In genomic region chr2:156401863-156402262, GRCh38 we compare ENCODE assay signal across 13 cellular contexts. TPM values are rescaled to one million over a fixed set of nuclear protein-coding genes. Genes with fewer than 3 reads are reported as not detected.
DNase-seq lines count a peak whose midpoint lies in the region; ATAC-seq, FAIRE-seq and TF ChIP-seq lines count a peak whose summit lies in the region.
"Had no signal": no experiment of that assay in that cellular context is flagged by ENCODE, and none has a peak within 500 bp of the region (broad histone marks: within the 10 kb centered on the region; RNA-seq: fewer than 3 reads in every experiment).

No MANE protein-coding gene starts in this region.

- peak overlapping the region; percentile 97 for H3K4me2 ChIP-seq in PC-3 (ENCODE audit: low read length)
- peak overlapping the region; percentile 90 for H3K4me2 ChIP-seq in endothelial cell of umbilical vein (ENCODE audit: insufficient read depth, low read length)

- dilution Hi-C loops in endothelial cell of umbilical vein (cut with MboI; ENCODE audit: extremely low pct_ligation_motif_present, low sequenced_read_pairs) = no loop called here

- H3K27ac Mint-ChIP-seq in type B pancreatic cell = peak overlapping the region; percentile 97
- H3K27ac Mint-ChIP-seq: mesothelial cell of epicardium had no signal

- H3K9ac ChIP-seq in PC-3 (ENCODE audit: low read length) (no peak overlapping the region), endothelial cell of umbilical vein (replicated peaks; ENCODE audit: extremely low read depth, insufficient read depth, low read length) (no peak overlapping the region)

- H3K9me3 ChIP-seq in PC-3 (ENCODE audit: low read length) = no peaks in the 10 kb centered on the region
- H3K9me3 ChIP-seq in endothelial cell of umbilical vein (replicated peaks; ENCODE audit: control insufficient read depth, insufficient read depth, low read length) = no peaks in the 10 kb centered on the region
- no peaks in the 10 kb centered on the region for H3K9me3 ChIP-seq in effector memory CD4-positive, alpha-beta T cell (ENCODE audit: control insufficient read depth, low read length)
- H3K9me3 ChIP-seq: breast epithelium had no signal

- H3K36me3 ChIP-seq in PC-3 (ENCODE audit: low read depth, low read length) (no peaks in the 10 kb centered on the region), endothelial cell of umbilical vein (ENCODE audit: control insufficient read depth in 2 of 2, extremely low read depth in 1 of 2, insufficient read depth in 2 of 2, low read length in 2 of 2) (no peaks in the 10 kb centered on the region)
- no peaks in the 10 kb centered on the region for H3K36me3 ChIP-seq in effector memory CD4-positive, alpha-beta T cell (ENCODE audit: control insufficient read depth, insufficient read depth, low read length)
- H3K36me3 ChIP-seq: breast epithelium had no signal

- H3K4me1 ChIP-seq in PC-3 (ENCODE audit: insufficient read depth, low read length) (peaks cover 21% of the 10 kb centered on the region), endothelial cell of umbilical vein (ENCODE audit: control insufficient read depth, extremely low read depth, insufficient read depth, low read length) (peaks cover 5% of the 10 kb centered on the region)
- no peaks in the 10 kb centered on the region for H3K4me1 ChIP-seq in effector memory CD4-positive, alpha-beta T cell (ENCODE audit: control insufficient read depth, insufficient read depth, low read length, poor library complexity, severe bottlenecking)
- H3K4me1 ChIP-seq: breast epithelium had no signal

- no peaks in the 10 kb centered on the region for H3K9me1 ChIP-seq in endothelial cell of umbilical vein (replicated peaks; ENCODE audit: control insufficient read depth, extremely low read depth, insufficient read depth, low read length)

- BruUV-seq in PC-3 (replicated peaks; lab: Mats Ljungman, UMichigan) = no TSS peak
- no TSS peak for BruUV-seq in endothelial cell of umbilical vein (replicated peaks; lab: Mats Ljungman, UMichigan)

- peaks cover 4% of the 10 kb centered on the region for H3K36me3 Mint-ChIP-seq in type B pancreatic cell
- H3K36me3 Mint-ChIP-seq: activated naive CD4-positive, alpha-beta T cell treated with anti-CD3 and anti-CD28 coated beads, Interleukin-2, amount 50 U/mL, for 24 hours; mesothelial cell of epicardium had no signal

- no peak for ATAC-seq in PC-3

- POLR2A ChIA-PET in PC-3 (lab: Charles Lee; ENCODE audit: unreplicated experiment) (no interaction called here), endothelial cell of umbilical vein (lab: Charles Lee) (no interaction called here)

- H4K20me1 ChIP-seq in PC-3 (ENCODE audit: low read length) = no peaks in the 10 kb centered on the region
- no peaks in the 10 kb centered on the region for H4K20me1 ChIP-seq in endothelial cell of umbilical vein (replicated peaks; ENCODE audit: control insufficient read depth, extremely low read depth, insufficient read depth, low read length)

- H3F3A ChIP-seq in PC-3 (ENCODE audit: low read length, unreplicated experiment) = peaks cover 8% of the 10 kb centered on the region

- DNase-seq in H54 (ENCODE audit: insufficient read length, low spot score) = no peak
- DNase-seq in PC-3 = no peak
- DNase-seq in endothelial cell of umbilical vein (ENCODE audit: low read depth, low spot score) = no peak
- DNase-seq in type B pancreatic cell (ENCODE audit: extremely low spot score, unreplicated experiment) = no peak
- no peak for DNase-seq in GM10266 (ENCODE audit: extremely low spot score)
- DNase-seq in effector memory CD4-positive, alpha-beta T cell = no peak
- DNase-seq in SKM-1 treated with dmso at 0.1 percent for 144 hours (lab: John Stamatoyannopoulos, UW; ENCODE audit: unreplicated experiment) = no peak
- DNase-seq: activated CD4-positive, alpha-beta T cell treated with anti-CD3 and anti-CD28 coated beads for 4 hours; activated T-cell treated with anti-CD3 and anti-CD28 coated beads for 4 hours; NCI-H1436 treated with DMSO at 0.1 percent for 48 hours had no signal

- no peak overlapping the region for H3K27ac ChIP-seq in PC-3 (ENCODE audit: low read length)
- H3K27ac ChIP-seq in endothelial cell of umbilical vein (ENCODE audit: insufficient read depth, low read depth, low read length) = no peak overlapping the region
- H3K27ac ChIP-seq in effector memory CD4-positive, alpha-beta T cell (ENCODE audit: insufficient read depth, low read length, poor library complexity, severe bottlenecking) = no peak overlapping the region

- H2AFZ ChIP-seq in PC-3 (ENCODE audit: low read length) (peak overlapping the region; percentile 25; the same call in 1 of the 2 replicates), endothelial cell of umbilical vein (ENCODE audit: low read depth, low read length) (no peak overlapping the region)

- peaks cover 9% of the 10 kb centered on the region for H3K4me1 Mint-ChIP-seq in type B pancreatic cell (ENCODE audit: unreplicated experiment)

- intact Hi-C loops in PC-3 (cut with micrococcal nuclease) (loop anchor here (2.0 to 10.0 kb wide), 3 partner anchors 491 to 1027 kb away; no protein-coding TSS in a partner anchor), endothelial cell of umbilical vein (cut with micrococcal nuclease) (loop anchor here (1.0 to 2.0 kb wide), 5 partner anchors 63 to 1023 kb away; no protein-coding TSS in a partner anchor)

- no peak for TF ChIP-seq CTCF in PC-3 (conservative IDR thresholded peaks at IDR 0.05; ENCODE audit: low read depth, low read length)
- no peak for TF ChIP-seq CTCF in endothelial cell of umbilical vein (IDR thresholded peaks at IDR 0.05; ENCODE audit: extremely low read depth in 1 of 2, insufficient read depth in 1 of 2, low read depth in 1 of 2, low read length in 2 of 2)
- TF ChIP-seq CTCF in type B pancreatic cell (conservative IDR thresholded peaks at IDR 0.05) = no peak
- no peak for TF ChIP-seq CTCF in GM10266 (IDR thresholded peaks at IDR 0.05; ENCODE audit: control insufficient read depth, insufficient read depth, low read depth, missing control alignments)

- H3K79me2 ChIP-seq in PC-3 (ENCODE audit: low read length) = no peaks in the 10 kb centered on the region
- no peaks in the 10 kb centered on the region for H3K79me2 ChIP-seq in endothelial cell of umbilical vein (ENCODE audit: control insufficient read depth, insufficient read depth, low read length)

- FAIRE-seq in H54 (lab: Jason Lieb, UNC) = peak; percentile 81
- no peak for FAIRE-seq in endothelial cell of umbilical vein (lab: Jason Lieb, UNC)

- no peaks in the 10 kb centered on the region for H3K27me3 ChIP-seq in PC-3 (ENCODE audit: low read length)
- H3K27me3 ChIP-seq in endothelial cell of umbilical vein (ENCODE audit: control insufficient read depth in 2 of 2, insufficient read depth in 2 of 2, low read length in 2 of 2) = peaks cover 0 to 5% of the 10 kb centered on the region in 2 experiments
- no peaks in the 10 kb centered on the region for H3K27me3 ChIP-seq in effector memory CD4-positive, alpha-beta T cell (replicated peaks; ENCODE audit: control insufficient read depth, insufficient read depth, low read length, poor library complexity, severe bottlenecking)
- H3K27me3 ChIP-seq: breast epithelium had no signal

- CTCF ChIA-PET in PC-3 (lab: Charles Lee) (no interaction called here), endothelial cell of umbilical vein (lab: Charles Lee) (no interaction called here)

- H3K9me3 Mint-ChIP-seq in type B pancreatic cell = no peaks in the 10 kb centered on the region
- H3K9me3 Mint-ChIP-seq: activated naive CD4-positive, alpha-beta T cell treated with anti-CD3 and anti-CD28 coated beads, Interleukin-2, amount 50 U/mL, for 24 hours; mesothelial cell of epicardium had no signal

- H3K4me3 ChIP-seq in PC-3 (ENCODE audit: low read length) (peak overlapping the region; percentile 74; the same call in 1 of the 2 replicates), endothelial cell of umbilical vein (replicated peaks in 1 of 3; ENCODE audit: insufficient read depth in 1 of 3, low read depth in 1 of 3, low read length in 3 of 3) (no peak overlapping the region)
- no peak overlapping the region for H3K4me3 ChIP-seq in effector memory CD4-positive, alpha-beta T cell (ENCODE audit: insufficient read depth, low read depth, low read length, poor library complexity, severe bottlenecking)

- H3K9me2 ChIP-seq in PC-3 (replicated peaks; ENCODE audit: low read length) = no peaks in the 10 kb centered on the region

- peaks cover 8% of the 10 kb centered on the region for H3K27me3 Mint-ChIP-seq in type B pancreatic cell
- H3K27me3 Mint-ChIP-seq: activated naive CD4-positive, alpha-beta T cell treated with anti-CD3 and anti-CD28 coated beads, Interleukin-2, amount 50 U/mL, for 24 hours had no signal

- peak overlapping the region; percentile 34 for H3K4me3 Mint-ChIP-seq in type B pancreatic cell

- TF ChIP-seq POLR2A in H54 (IDR thresholded peaks at IDR 0.05; ENCODE audit: low read depth, low read length) (no peak), endothelial cell of umbilical vein (IDR thresholded peaks at IDR 0.05; ENCODE audit: low read depth, low read length) (no peak)

TF ChIP-seq in endothelial cell of umbilical vein, 7 proteins besides CTCF, POLR2A, EP300 and RAD21:
- no peak for TF ChIP-seq EZH2 (IDR thresholded peaks at IDR 0.05; ENCODE audit: borderline replicate concordance, low read depth, low read length, severe bottlenecking)

RNA-seq across cellular contexts. Expression of gene GPD2, which starts 34.3 kb away (rescaled TPM):
- 91.3 and 107 TPM in 2 replicates for total RNA-seq in PC-3 (2014; rRNA removed)
- total RNA-seq in endothelial cell of umbilical vein = 29.3 and 37.0 TPM in 2 replicates
- polyA plus RNA-seq in endothelial cell of umbilical vein = 5.2 and 6.6 TPM in 2 replicates
- polyA plus RNA-seq in endothelial cell of umbilical vein (2011; cell fraction: cytosol; rRNA removed) = 7.1 and 7.2 TPM in 2 replicates
- polyA plus RNA-seq in endothelial cell of umbilical vein (2011; cell fraction: nucleus; rRNA removed) = 12.1 and 14.2 TPM in 2 replicates
- 19.9 and 26.6 TPM in 2 replicates for polyA plus RNA-seq in endothelial cell of umbilical vein (2012)
- polyA minus RNA-seq in endothelial cell of umbilical vein = 56.9 and 58.6 TPM in 2 replicates
- polyA minus RNA-seq in endothelial cell of umbilical vein (2011; cell fraction: cytosol; rRNA and poly(A)+ RNA removed) = 36.3 TPM
- 21.3 and 30.3 TPM in 2 replicates for polyA minus RNA-seq in endothelial cell of umbilical vein (2011; cell fraction: nucleus; rRNA and poly(A)+ RNA removed)
- 25.3 and 56.3 TPM in 2 replicates for total RNA-seq in type B pancreatic cell (ENCODE audit: low replicate concordance)
